ENCODE assay signal across 26 cellular contexts in genomic region chr1:53604291-53604919, GRCh38.
DNase-seq lines count a peak whose midpoint lies in the region; ATAC-seq, FAIRE-seq and TF ChIP-seq lines count a peak whose summit lies in the region.
"Had no signal": no experiment of that assay in that cellular context is flagged by ENCODE, and none has a peak within 500 bp of the region (broad histone marks: within the 10 kb centered on the region; RNA-seq: fewer than 3 reads in every experiment).

No MANE protein-coding gene starts in this region.

- DNase-seq in NCI-H1436 (lab: John Stamatoyannopoulos, UW) (peak; percentile 13), NCI-H1436 treated with DMSO at 0.1 percent for 48 hours (lab: John Stamatoyannopoulos, UW) (no peak), M059J (ENCODE audit: low read depth) (peak; percentile 71), K562 (ENCODE audit: extremely low read depth in 1 of 4, low spot score in 3 of 4) (no peak), posterior vena cava (ENCODE audit: low spot score) (peak; percentile 40), SKM-1 treated with dmso at 0.1 percent for 144 hours (lab: John Stamatoyannopoulos, UW; ENCODE audit: unreplicated experiment) (no peak)
- DNase-seq: activated CD4-positive, alpha-beta T cell treated with anti-CD3 and anti-CD28 coated beads for 36 hours; activated T-cell treated with anti-CD3 and anti-CD28 coated beads, Interleukin-2, amount 50 U/mL, for 1 hour; CD4-positive, alpha-beta T cell; GF-D8; glutamatergic neuron; Kasumi-1; NCI-H1092; NCI-H2081 treated with DMSO at 0.1 percent for 48 hours; NCI-H526; RPMI8226; stimulated activated CD8-positive, alpha-beta memory T cell treated with anti-CD3 and anti-CD28 coated beads, Interleukin-4, amount 100 ng/mL, for 48 hours; T-helper 17 cell; transverse colon had no signal

- TF ChIP-seq EP300 in K562 (IDR thresholded peaks at IDR 0.05; ENCODE audit: low read length), result no peak

- CTCF ChIA-PET in K562 (lab: Yijun Ruan, JAX; ENCODE audit: low intra/inter-chr PET ratio), result no interaction called here

- no peak overlapping the region for H2AFZ ChIP-seq in K562 (ENCODE audit: low read depth, low read length)

- no peaks in the 10 kb centered on the region for H3K9me1 ChIP-seq in K562 (ENCODE audit: control insufficient read depth, insufficient read depth, low read length)

- peaks cover 22 to 67% of the 10 kb centered on the region in 2 experiments; a peak in 4 of 5 replicates for H3K27me3 ChIP-seq in K562 (ENCODE audit: control insufficient read depth in 2 of 2, insufficient read depth in 2 of 2, low read length in 2 of 2)
- H3K27me3 ChIP-seq: sigmoid colon, transverse colon had no signal

- H3K4me2 ChIP-seq in K562 (ENCODE audit: insufficient read depth, low read length), result no peak overlapping the region

- no peaks in the 10 kb centered on the region for H3K36me3 ChIP-seq in K562 (ENCODE audit: control insufficient read depth, insufficient read depth, low read length)
- H3K36me3 ChIP-seq: sigmoid colon, transverse colon had no signal

- TF ChIP-seq POLR2A in K562 (conservative IDR thresholded peaks at IDR 0.05), result no peak

- peaks cover 7% of the 10 kb centered on the region; the same call in 1 of the 2 replicates for H4K20me1 ChIP-seq in K562 (replicated peaks; ENCODE audit: control insufficient read depth, insufficient read depth, low read length)

- FAIRE-seq in K562 (lab: Jason Lieb, UNC), result no peak
- FAIRE-seq: GM18507, keratinocyte had no signal

- no peak for TF ChIP-seq CTCF in K562 (IDR thresholded peaks at IDR 0.05 in 2 of 3, conservative IDR thresholded peaks at IDR 0.05 in 1 of 3; ENCODE audit: insufficient read depth in 2 of 3, low read depth in 1 of 3, low read length in 3 of 3)

- in situ Hi-C loops in K562 (cut with MboI), result no loop called here

- intact Hi-C loops in K562 (cut with micrococcal nuclease) (no loop called here), posterior vena cava (cut with DNase I) (no loop called here)

- H3K9me3 ChIP-seq in K562 (replicated peaks; ENCODE audit: control insufficient read depth, insufficient read depth, low read depth, low read length), result no peaks in the 10 kb centered on the region
- H3K9me3 ChIP-seq: sigmoid colon, transverse colon had no signal

- TF ChIP-seq RAD21 in K562 (CRISPR knock-in tag; conservative IDR thresholded peaks at IDR 0.05 in 1 of 2, IDR thresholded peaks at IDR 0.05 in 1 of 2), result no peak

- H3K4me1 ChIP-seq in K562 (replicated peaks in 1 of 2; ENCODE audit: control insufficient read depth in 2 of 2, insufficient read depth in 2 of 2, low read length in 2 of 2), result peaks cover 0 to 4% of the 10 kb centered on the region in 2 experiments; a peak in 2 of 5 replicates
- H3K4me1 ChIP-seq: sigmoid colon, transverse colon had no signal

- POLR2A ChIA-PET in K562 (lab: Yijun Ruan, JAX), result interaction anchor here (1.0 to 1.2 kb wide), 3 partner anchors 10 to 22 kb away, joined by 3 to 5 read pairs (median 4); no protein-coding TSS in a partner anchor

- H3K27ac ChIP-seq in K562 (ENCODE audit: extremely low read depth, low read depth, low read length), result no peak overlapping the region; the same call in 2 of the 3 replicates
- H3K27ac ChIP-seq: 22Rv1, sigmoid colon, transverse colon had no signal

- no peaks in the 10 kb centered on the region for H3K79me2 ChIP-seq in K562 (ENCODE audit: control insufficient read depth, insufficient read depth, low read length)

- H3K9ac ChIP-seq in K562 (ENCODE audit: insufficient read depth in 1 of 2, low read depth in 2 of 2, low read length in 2 of 2), result no peak overlapping the region

- no peak overlapping the region for H3K4me3 ChIP-seq in K562
- H3K4me3 ChIP-seq: lung, sigmoid colon, transverse colon had no signal

- BruUV-seq in K562 (replicated peaks; lab: Mats Ljungman, UMichigan), result no TSS peak

- 1% methylated on average over 5 of the region's 5 CpGs for WGBS in K562 (ENCODE audit: insufficient coverage, low coverage, missing lambda C conversion rate)

- ATAC-seq in K562 (no peak), GM19397 (IDR thresholded peaks at IDR 0.05; ENCODE audit: unreplicated experiment) (no peak), GM19463 (IDR thresholded peaks at IDR 0.05; ENCODE audit: unreplicated experiment) (no peak)
- ATAC-seq: activated CD4-positive, alpha-beta T cell treated with anti-CD3 and anti-CD28 coated beads for 36 hours; T-helper 17 cell had no signal

TF ChIP-seq in K562, 482 proteins besides CTCF, POLR2A, EP300 and RAD21 (continues in another document):
- TF ChIP-seq SPI1 (IDR thresholded peaks at IDR 0.05; ENCODE audit: borderline replicate concordance, low read depth, low read length) (no peak), ZNF143 (CRISPR knock-in tag; IDR thresholded peaks at IDR 0.05) (no peak), KLF1 (tag; IDR thresholded peaks at IDR 0.05) (no peak), ZBTB40 (IDR thresholded peaks at IDR 0.05) (no peak), ZBTB40 (CRISPR knock-in tag; IDR thresholded peaks at IDR 0.05) (0 out of 2 replicates have a peak, but pooled peaks have one; percentile 12), ZFP36 (IDR thresholded peaks at IDR 0.05; ENCODE audit: low read depth, low read length, partially characterized antibody) (peak; percentile 70), SMC3 (conservative IDR thresholded peaks at IDR 0.05; ENCODE audit: insufficient read depth, low read depth, low read length) (no peak)

Comparison
In these comparisons a context has a peak if more than half of its experiments do, and no peak if none do; other contexts are left out.
1. DNase-seq: peak in NCI-H1436 (single experiment), M059J (single experiment) and posterior vena cava (single experiment); none in NCI-H1436 treated with DMSO at 0.1 percent for 48 hours (single experiment), K562 (0 of 4) and SKM-1 treated with dmso at 0.1 percent for 144 hours (single experiment).